Comparison of ENCODE assay signal across 21 cellular contexts in the genomic region with DNA sequence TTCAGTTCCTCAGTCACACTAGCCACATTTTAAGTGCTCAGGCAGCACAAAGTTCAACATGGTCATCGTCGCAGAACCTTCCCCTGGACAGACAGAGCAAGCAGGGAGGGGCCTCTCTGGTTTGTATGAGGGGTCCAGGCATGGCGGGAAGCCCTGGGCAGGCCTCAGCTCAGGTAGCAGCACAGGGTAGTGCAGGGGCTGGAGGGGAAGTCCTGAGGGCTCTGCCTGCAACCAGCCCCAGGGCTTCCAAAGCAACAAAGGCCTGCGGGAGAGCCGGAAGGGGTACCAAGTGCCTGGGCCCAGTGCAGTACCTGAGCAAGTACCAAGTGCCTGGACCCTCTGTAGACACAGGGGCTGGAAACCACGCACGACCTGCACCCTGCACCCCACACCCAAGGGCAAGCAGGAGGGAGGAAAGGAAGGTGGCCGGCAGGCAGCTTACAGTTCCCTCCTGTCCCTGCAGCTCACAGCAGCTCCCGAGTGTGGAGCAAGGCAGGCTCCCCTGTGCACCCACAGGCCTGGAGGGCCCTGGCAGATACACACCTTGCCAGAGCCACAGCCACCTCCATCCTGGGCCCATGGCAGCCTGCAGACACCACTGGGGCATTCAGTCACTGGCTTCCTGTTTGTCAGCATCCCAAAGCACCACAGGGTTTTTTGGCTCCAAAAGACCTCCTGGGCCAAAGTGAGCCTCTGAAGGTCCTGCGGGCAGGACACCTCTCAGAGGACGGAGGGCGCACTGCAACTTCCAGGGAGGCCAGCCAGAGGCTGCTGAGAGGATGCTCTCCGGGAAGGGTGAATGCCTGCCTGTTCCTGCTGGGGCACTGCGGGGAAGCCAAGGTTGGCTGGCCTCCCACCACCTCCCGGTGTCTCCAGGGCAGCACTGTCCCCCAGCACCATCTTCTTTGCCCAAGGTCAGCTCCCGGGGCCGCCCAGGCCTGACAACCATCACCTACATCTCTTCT.
"Had no signal": no experiment of that assay in that cellular context is flagged by ENCODE, and none has a peak within 500 bp of the region (broad histone marks: within the 10 kb centered on the region; RNA-seq: fewer than 3 reads in every experiment).

No MANE protein-coding gene starts in this region.

- H3K4me3 ChIP-seq: esophagus muscularis mucosa, gastroesophageal sphincter, heart left ventricle, lower lobe of right lung, tibial nerve had no signal

- H3K27me3 Mint-ChIP-seq: activated CD4-positive, alpha-beta T cell treated with anti-CD3 and anti-CD28 coated beads, Interleukin-2, amount 10 ng/mL, durations not matched to agents 7 days and 5 days had no signal

- FAIRE-seq: endothelial cell of umbilical vein, urothelium cell line had no signal

- H3K9me3 ChIP-seq: esophagus muscularis mucosa, gastroesophageal sphincter, heart left ventricle, lower lobe of right lung, tibial nerve had no signal

- H3K27ac ChIP-seq: brain microvascular endothelial cell, esophagus muscularis mucosa, gastroesophageal sphincter, heart left ventricle, lower lobe of right lung, tibial nerve had no signal

- H3K4me1 Mint-ChIP-seq: activated CD4-positive, alpha-beta T cell treated with anti-CD3 and anti-CD28 coated beads, Interleukin-2, amount 10 ng/mL, durations not matched to agents 7 days and 5 days had no signal

- H3K27ac Mint-ChIP-seq: activated CD4-positive, alpha-beta T cell treated with anti-CD3 and anti-CD28 coated beads, Interleukin-2, amount 10 ng/mL, durations not matched to agents 7 days and 5 days; activated CD8-positive, alpha-beta T cell treated with anti-CD3 and anti-CD28 coated beads, Interleukin-2, amount 10 ng/mL, durations not matched to agents 7 days and 5 days; activated naive CD4-positive, alpha-beta T cell treated with anti-CD3 and anti-CD28 coated beads for 36 hours; activated T-cell treated with anti-CD3 and anti-CD28 coated beads, Interleukin-2, amount 50 U/mL, for 24 hours; mesothelial cell of epicardium; nephron; stimulated activated naive CD8-positive, alpha-beta T cell treated with anti-CD3 and anti-CD28 coated beads, Interleukin-15, Interleukin-2, amounts not matched to agents 100 ng/mL and 50 ng/mL, for 24 hours had no signal

- DNase-seq: activated CD4-positive, alpha-beta T cell treated with anti-CD3 and anti-CD28 coated beads, Interleukin-2, amount 10 ng/mL, durations not matched to agents 7 days and 5 days; activated CD8-positive, alpha-beta T cell treated with anti-CD3 and anti-CD28 coated beads, Interleukin-2, amount 10 ng/mL, durations not matched to agents 7 days and 5 days; activated naive CD4-positive, alpha-beta T cell treated with anti-CD3 and anti-CD28 coated beads for 36 hours; activated T-cell treated with anti-CD3 and anti-CD28 coated beads, Interleukin-2, amount 50 U/mL, for 24 hours; brain microvascular endothelial cell; cerebellar nuclear complex; effector CD8-positive, alpha-beta T cell; lower lobe of right lung; occipital lobe; retina; T1000 had no signal

- H3K36me3 Mint-ChIP-seq: mesothelial cell of epicardium had no signal

- H3K9me3 Mint-ChIP-seq: activated CD4-positive, alpha-beta T cell treated with anti-CD3 and anti-CD28 coated beads, Interleukin-2, amount 10 ng/mL, durations not matched to agents 7 days and 5 days; activated naive CD4-positive, alpha-beta T cell treated with anti-CD3 and anti-CD28 coated beads for 36 hours; activated T-cell treated with anti-CD3 and anti-CD28 coated beads, Interleukin-2, amount 50 U/mL, for 24 hours; mesothelial cell of epicardium; nephron; stimulated activated naive CD8-positive, alpha-beta T cell treated with anti-CD3 and anti-CD28 coated beads, Interleukin-15, Interleukin-2, amounts not matched to agents 100 ng/mL and 50 ng/mL, for 24 hours had no signal

- H3K36me3 ChIP-seq: brain microvascular endothelial cell, esophagus muscularis mucosa, gastroesophageal sphincter, heart left ventricle, lower lobe of right lung, tibial nerve had no signal

- H3K4me1 ChIP-seq: esophagus muscularis mucosa, heart left ventricle, lower lobe of right lung had no signal

- H3K4me3 Mint-ChIP-seq: activated CD4-positive, alpha-beta T cell treated with anti-CD3 and anti-CD28 coated beads, Interleukin-2, amount 10 ng/mL, durations not matched to agents 7 days and 5 days; activated CD8-positive, alpha-beta T cell treated with anti-CD3 and anti-CD28 coated beads, Interleukin-2, amount 10 ng/mL, durations not matched to agents 7 days and 5 days; activated naive CD4-positive, alpha-beta T cell treated with anti-CD3 and anti-CD28 coated beads for 36 hours; activated T-cell treated with anti-CD3 and anti-CD28 coated beads, Interleukin-2, amount 50 U/mL, for 24 hours; mesothelial cell of epicardium; nephron; stimulated activated naive CD8-positive, alpha-beta T cell treated with anti-CD3 and anti-CD28 coated beads, Interleukin-15, Interleukin-2, amounts not matched to agents 100 ng/mL and 50 ng/mL, for 24 hours had no signal

- ATAC-seq: activated CD4-positive, CD25-positive, alpha-beta regulatory T cell treated with anti-CD3 and anti-CD28 coated beads, Interleukin-2, amount 50 U/mL, for 24 hours; activated CD8-positive, alpha-beta T cell treated with anti-CD3 and anti-CD28 coated beads, Interleukin-2, amount 10 ng/mL, durations not matched to agents 7 days and 5 days; gastroesophageal sphincter; heart left ventricle; lower lobe of right lung had no signal
